ENCODE assay signal across 8 cellular contexts in genomic region chr3:150545419-150546225, GRCh38. TPM values are rescaled to one million over a fixed set of nuclear protein-coding genes. Genes with fewer than 3 reads are reported as not detected.
DNase-seq lines count a peak whose midpoint lies in the region; ATAC-seq and TF ChIP-seq lines count a peak whose summit lies in the region.

No MANE protein-coding gene starts in this region.

- H3K27ac ChIP-seq in PC-3 (ENCODE audit: low read length) = peak overlapping the region; percentile 73
- H3K27ac ChIP-seq in hepatocyte = peak overlapping the region; percentile 98
- H3K27ac ChIP-seq in sigmoid colon = peak overlapping the region; percentile 96 to 99 (median 98)

- peaks cover 38% of the 10 kb centered on the region for H4K20me1 ChIP-seq in PC-3 (ENCODE audit: low read length)
- H4K20me1 ChIP-seq in hepatocyte (ENCODE audit: insufficient read depth, poor library complexity, severe bottlenecking) = peaks cover 28% of the 10 kb centered on the region

- no peak for TF ChIP-seq POLR2A in sigmoid colon (IDR thresholded peaks at IDR 0.05)

- ATAC-seq in HG02763 (IDR thresholded peaks at IDR 0.05; ENCODE audit: unreplicated experiment) (peak; percentile 5), PC-3 (peak; percentile 4), HG03354 (IDR thresholded peaks at IDR 0.05; ENCODE audit: poor library complexity, severe bottlenecking, unreplicated experiment) (no peak)

- peaks cover 33% of the 10 kb centered on the region for H3K36me3 ChIP-seq in PC-3 (ENCODE audit: low read depth, low read length)
- H3K36me3 ChIP-seq in hepatocyte (replicated peaks; ENCODE audit: insufficient read depth, low read depth) = no peaks in the 10 kb centered on the region
- peaks cover 0 to 29% (median 0%) of the 10 kb centered on the region in 4 donors for H3K36me3 ChIP-seq in sigmoid colon

- DNase-seq in GM12864 (ENCODE audit: low read depth) (no peak), PC-3 (peak; percentile 38), amniotic epithelial cell (ENCODE audit: low read depth) (peak; percentile 5), hepatocyte (ENCODE audit: low spot score) (peak; percentile 27), sigmoid colon (peak; percentile 81), SHP77 treated with DMSO at 0.1 percent for 48 hours (lab: John Stamatoyannopoulos, UW) (no peak)

- TF ChIP-seq CTCF in GM12864 (IDR thresholded peaks at IDR 0.05; ENCODE audit: low read depth, low read length, missing control alignments) (no peak), PC-3 (conservative IDR thresholded peaks at IDR 0.05; ENCODE audit: low read depth, low read length) (no peak), hepatocyte (IDR thresholded peaks at IDR 0.05; ENCODE audit: poor library complexity) (no peak), sigmoid colon (IDR thresholded peaks at IDR 0.05) (no peak)

- H3K9me2 ChIP-seq in PC-3 (replicated peaks; ENCODE audit: low read length) (no peaks in the 10 kb centered on the region), hepatocyte (replicated peaks; ENCODE audit: insufficient read depth) (no peaks in the 10 kb centered on the region)

- peak overlapping the region; percentile 78 for H3K4me3 ChIP-seq in GM12864 (ENCODE audit: low read depth, low read length)
- H3K4me3 ChIP-seq in PC-3 (ENCODE audit: low read length) = peak overlapping the region; percentile 77
- peak overlapping the region; percentile 65 for H3K4me3 ChIP-seq in hepatocyte
- H3K4me3 ChIP-seq in sigmoid colon = peak overlapping the region; percentile 67 to 84 (median 74)

- H3K9me3 ChIP-seq in PC-3 (ENCODE audit: low read length) (no peaks in the 10 kb centered on the region), hepatocyte (ENCODE audit: low read depth) (no peaks in the 10 kb centered on the region), sigmoid colon (no peaks in the 10 kb centered on the region)

- POLR2A ChIA-PET in PC-3 (lab: Charles Lee; ENCODE audit: unreplicated experiment) = interaction anchor here (0.5 to 1.5 kb wide), 6 partner anchors 22 to 879 kb away, joined by 4 to 17 read pairs (median 6); partner anchors contain the start of gene ERICH6

- H3K27me3 ChIP-seq in PC-3 (ENCODE audit: low read length) (no peaks in the 10 kb centered on the region), hepatocyte (no peaks in the 10 kb centered on the region), sigmoid colon (no peaks in the 10 kb centered on the region)

- CTCF ChIA-PET in PC-3 (lab: Charles Lee) = interaction anchor here (1.2 kb wide), 1 partner anchor 17 kb away, joined by 4 read pairs; no protein-coding TSS in a partner anchor

- intact Hi-C loops in PC-3 (cut with micrococcal nuclease) (loop anchor here (2.0 to 5.0 kb wide), 3 partner anchors 57 to 217 kb away; partner anchors contain the start of genes SELENOT and SIAH2), sigmoid colon (cut with DNase I) (loop anchor here (2.0 to 5.0 kb wide), 5 partner anchors 57 to 573 kb away; partner anchors contain the start of genes ERICH6, PFN2, SELENOT and SIAH2)

- peak overlapping the region; percentile 89 for H3K9ac ChIP-seq in PC-3 (ENCODE audit: low read length)

- no peaks in the 10 kb centered on the region for H3F3A ChIP-seq in PC-3 (ENCODE audit: low read length, unreplicated experiment)

- BruUV-seq in PC-3 (replicated peaks; lab: Mats Ljungman, UMichigan) = TSS peak; percentile 43

- no peak for TF ChIP-seq EP300 in sigmoid colon (IDR thresholded peaks at IDR 0.05)

- H3K79me2 ChIP-seq in PC-3 (ENCODE audit: low read length) = peaks cover 82% of the 10 kb centered on the region
- peaks cover 85% of the 10 kb centered on the region for H3K79me2 ChIP-seq in hepatocyte

- peaks cover 33% of the 10 kb centered on the region for H3K4me1 ChIP-seq in PC-3 (ENCODE audit: insufficient read depth, low read length)
- H3K4me1 ChIP-seq in hepatocyte (ENCODE audit: insufficient read depth) = peaks cover 7% of the 10 kb centered on the region
- peaks cover 0 to 44% (median 32%) of the 10 kb centered on the region in 4 donors for H3K4me1 ChIP-seq in sigmoid colon

- H2AFZ ChIP-seq in PC-3 (ENCODE audit: low read length) (peak overlapping the region; percentile 56), hepatocyte (peak overlapping the region; percentile 53)

- WGBS in hepatocyte (ENCODE audit: low lambda C conversion rate, missing lambda C conversion rate) = 2% methylated on average over 54 of the region's 54 CpGs
- WGBS in sigmoid colon, 2 donors = 0 to 1% methylated on average over 54 of the region's 54 CpGs

- H3K4me2 ChIP-seq in PC-3 (ENCODE audit: low read length) (peak overlapping the region; percentile 86), hepatocyte (peak overlapping the region; percentile 79)

RNA-seq across cellular contexts. Expression of gene SERP1, which starts 0.7 kb away (rescaled TPM):
- total RNA-seq in PC-3 (2014; rRNA removed) (439 and 552 TPM in 2 replicates), hepatocyte (202 and 233 TPM in 2 replicates), sigmoid colon (100 to 1,000 TPM; 140 to 197 (median 185) TPM)
- polyA plus RNA-seq in hepatocyte (157 and 165 TPM in 2 replicates), sigmoid colon (100 to 1,000 TPM in 2 of 3 donors, 10 to 100 TPM in 1; 92.0 to 126 (median 105) TPM)

RNA-seq across cellular contexts. Expression of gene EIF2A, which starts 1.0 kb away (rescaled TPM):
- total RNA-seq in PC-3 (2014; rRNA removed) (67.9 and 92.4 TPM in 2 replicates), hepatocyte (112 TPM in 2 replicates), sigmoid colon (100 to 1,000 TPM; 147 to 228 (median 160) TPM)
- polyA plus RNA-seq in hepatocyte (34.4 and 34.5 TPM in 2 replicates), sigmoid colon (10 to 100 TPM; 49.3 to 79.8 (median 77.5) TPM)

RNA-seq across cellular contexts. Expression of gene SELENOT, which starts 57.5 kb away (rescaled TPM):
- total RNA-seq in PC-3 (2014; rRNA removed) (109 and 119 TPM in 2 replicates), hepatocyte (101 and 175 TPM in 2 replicates), sigmoid colon (100 to 1,000 TPM in 2 of 4 donors, 10 to 100 TPM in 2; 80.4 to 126 (median 110) TPM)
- polyA plus RNA-seq in hepatocyte (109 and 147 TPM in 2 replicates), sigmoid colon (10 to 100 TPM; 52.9 to 73.6 (median 57.1) TPM)

Comparison
In these comparisons a context has a peak if more than half of its experiments do, and no peak if none do; other contexts are left out.
1. DNase-seq: peak in PC-3 (single experiment), amniotic epithelial cell (single experiment), hepatocyte (single experiment) and sigmoid colon (single experiment); none in GM12864 (single experiment) and SHP77 treated with DMSO at 0.1 percent for 48 hours (single experiment).
2. Peak in every context shown above with its lines, with median percentiles within 50 percentile points of each other: H3K4me3 ChIP-seq and H3K27ac ChIP-seq.